24 cellular contexts compared by ENCODE assay signal in genomic region chr18:13627639-13628038, GRCh38.
DNase-seq lines count a peak whose midpoint lies in the region; ATAC-seq, FAIRE-seq and TF ChIP-seq lines count a peak whose summit lies in the region.
"Had no signal": no experiment of that assay in that cellular context is flagged by ENCODE, and none has a peak within 500 bp of the region (broad histone marks: within the 10 kb centered on the region; RNA-seq: fewer than 3 reads in every experiment).

No MANE protein-coding gene starts in this region.

- H3K4me2 ChIP-seq in osteoblast (ENCODE audit: insufficient read depth, low read length) = no peak overlapping the region
- H3K4me2 ChIP-seq: GM23338, PC-9 had no signal

- ATAC-seq in activated T-cell treated with anti-CD3 and anti-CD28 coated beads, Interleukin-2, amount 50 U/mL, for 72 hours (replicated peaks in 1 of 2) = no peak
- no peak for ATAC-seq in gastrocnemius medialis
- ATAC-seq: HCT116, K562 had no signal

- no peak overlapping the region for H3K4me3 Mint-ChIP-seq in activated T-cell treated with anti-CD3 and anti-CD28 coated beads, Interleukin-2, amount 50 U/mL, for 24 hours
- H3K4me3 Mint-ChIP-seq in activated T-cell treated with anti-CD3 and anti-CD28 coated beads, Interleukin-2, amount 50 U/mL, for 72 hours = no peak overlapping the region
- H3K4me3 Mint-ChIP-seq: B cell; CD4-positive, alpha-beta T cell; GM23338 had no signal

- intact Hi-C loops in gastrocnemius medialis (cut with DNase I; ENCODE audit: low total_unique reads) = no loop called here

- H4K20me1 ChIP-seq in osteoblast (ENCODE audit: insufficient read depth, low read length) = no peaks in the 10 kb centered on the region

- no peaks in the 10 kb centered on the region for H3K9me3 Mint-ChIP-seq in activated T-cell treated with anti-CD3 and anti-CD28 coated beads, Interleukin-2, amount 50 U/mL, for 24 hours
- H3K9me3 Mint-ChIP-seq in activated T-cell treated with anti-CD3 and anti-CD28 coated beads, Interleukin-2, amount 50 U/mL, for 72 hours = no peaks in the 10 kb centered on the region
- H3K9me3 Mint-ChIP-seq: CD4-positive, alpha-beta T cell had no signal

- in situ Hi-C loops in gastrocnemius medialis (cut with MboI; ENCODE audit: low sequenced_read_pairs in 4 of 4) = loop anchor here in 2 of 4 donors (25.0 kb wide), 2 partner anchors 110 to 415 kb away; partner anchors contain the start of genes FAM210A (in 1 of the 2), LDLRAD4 (in 1 of the 2) and RNMT (in 1 of the 2)

- no peaks in the 10 kb centered on the region for H3K36me3 ChIP-seq in osteoblast (ENCODE audit: insufficient read depth, low read length)
- H3K36me3 ChIP-seq in gastrocnemius medialis = no peaks in the 10 kb centered on the region

- H3K79me2 ChIP-seq in osteoblast (ENCODE audit: insufficient read depth, low read length) = no peaks in the 10 kb centered on the region

- H3K27me3 ChIP-seq in osteoblast (ENCODE audit: insufficient read depth, low read length) (peaks cover 4% of the 10 kb centered on the region), gastrocnemius medialis (no peaks in the 10 kb centered on the region)

- peak; percentile 93 for FAIRE-seq in urothelium cell line (lab: Jason Lieb, UNC)
- FAIRE-seq: K562 had no signal

- no peaks in the 10 kb centered on the region for H3K9me3 ChIP-seq in osteoblast (ENCODE audit: low read depth, low read length)
- H3K9me3 ChIP-seq in gastrocnemius medialis = no peaks in the 10 kb centered on the region

- TF ChIP-seq CTCF in osteoblast (IDR thresholded peaks at IDR 0.05; ENCODE audit: extremely low read depth, low read depth, low read length) (no peak), gastrocnemius medialis (IDR thresholded peaks at IDR 0.05 in 4 of 5, conservative IDR thresholded peaks at IDR 0.05 in 1 of 5) (no peak)

- H3K27ac Mint-ChIP-seq in activated T-cell treated with anti-CD3 and anti-CD28 coated beads, Interleukin-2, amount 50 U/mL, for 24 hours = no peak overlapping the region
- H3K27ac Mint-ChIP-seq in activated T-cell treated with anti-CD3 and anti-CD28 coated beads, Interleukin-2, amount 50 U/mL, for 72 hours = no peak overlapping the region
- H3K27ac Mint-ChIP-seq: CD4-positive, alpha-beta T cell; GM23338 had no signal

- peak; percentile 28 for DNase-seq in activated T-cell treated with anti-CD3 and anti-CD28 coated beads, Interleukin-2, amount 50 U/mL, for 24 hours
- no peak for DNase-seq in activated T-cell treated with anti-CD3 and anti-CD28 coated beads, Interleukin-2, amount 50 U/mL, for 72 hours
- peak; percentile 49 for DNase-seq in osteoblast (ENCODE audit: insufficient read length, low spot score, missing footprints)
- DNase-seq in urothelium cell line (ENCODE audit: low spot score) = no peak
- DNase-seq in gastrocnemius medialis = no peak
- no peak for DNase-seq in activated gamma-delta T cell treated with Interleukin-2 at 50 U/mL for 16 hours
- no peak for DNase-seq in HCEC 1CT
- DNase-seq: 8988T; Caco-2; CD4-positive, alpha-beta T cell; DMS153; GF-D8; NCI-H1105; NCI-H1694; NCI-H2081 treated with DMSO at 0.1 percent for 48 hours; NCI-H510A; PC-9; SIG-M5 had no signal

- peak overlapping the region; percentile 80 for H3K27ac ChIP-seq in cingulate gyrus (ENCODE audit: low read depth, low read length)
- no peak overlapping the region for H3K27ac ChIP-seq in osteoblast (ENCODE audit: low read depth, low read length)
- no peak overlapping the region for H3K27ac ChIP-seq in gastrocnemius medialis
- H3K27ac ChIP-seq: PC-9, RWPE1 had no signal

- H3K4me1 Mint-ChIP-seq in activated T-cell treated with anti-CD3 and anti-CD28 coated beads, Interleukin-2, amount 50 U/mL, for 24 hours (ENCODE audit: low read depth) = peaks cover 33% of the 10 kb centered on the region
- peaks cover 18% of the 10 kb centered on the region for H3K4me1 Mint-ChIP-seq in activated T-cell treated with anti-CD3 and anti-CD28 coated beads, Interleukin-2, amount 50 U/mL, for 72 hours (ENCODE audit: low read depth)

- no peak overlapping the region for H3K4me3 ChIP-seq in osteoblast (ENCODE audit: insufficient read depth, low read length)
- H3K4me3 ChIP-seq in gastrocnemius medialis = no peak overlapping the region
- H3K4me3 ChIP-seq: GM23338, K562, PC-9 had no signal

- no peak for TF ChIP-seq POLR2A in gastrocnemius medialis (IDR thresholded peaks at IDR 0.05)

- H3K4me1 ChIP-seq in osteoblast (ENCODE audit: insufficient read depth, low read length) (no peaks in the 10 kb centered on the region), gastrocnemius medialis (peaks cover 4% of the 10 kb centered on the region in 2 donors)
- H3K4me1 ChIP-seq: Caco-2 had no signal

- H2AFZ ChIP-seq in osteoblast (ENCODE audit: low read length) = no peak overlapping the region
- H2AFZ ChIP-seq: GM23338, PC-9 had no signal

- no peaks in the 10 kb centered on the region for H3K27me3 Mint-ChIP-seq in activated T-cell treated with anti-CD3 and anti-CD28 coated beads, Interleukin-2, amount 50 U/mL, for 24 hours
- no peaks in the 10 kb centered on the region for H3K27me3 Mint-ChIP-seq in activated T-cell treated with anti-CD3 and anti-CD28 coated beads, Interleukin-2, amount 50 U/mL, for 72 hours (ENCODE audit: low read depth)
- H3K27me3 Mint-ChIP-seq: B cell; CD4-positive, alpha-beta T cell had no signal

- peaks cover 25% of the 10 kb centered on the region for H3K36me3 Mint-ChIP-seq in activated T-cell treated with anti-CD3 and anti-CD28 coated beads, Interleukin-2, amount 50 U/mL, for 24 hours (ENCODE audit: low read depth)
- H3K36me3 Mint-ChIP-seq in activated T-cell treated with anti-CD3 and anti-CD28 coated beads, Interleukin-2, amount 50 U/mL, for 72 hours (ENCODE audit: insufficient read depth in 2 of 2) = no peaks in the 10 kb centered on the region

Comparison
In these comparisons a context has a peak if more than half of its experiments do, and no peak if none do; other contexts are left out.
1. DNase-seq: peak in activated T-cell treated with anti-CD3 and anti-CD28 coated beads, Interleukin-2, amount 50 U/mL, for 24 hours (single experiment) and osteoblast (single experiment); none in activated T-cell treated with anti-CD3 and anti-CD28 coated beads, Interleukin-2, amount 50 U/mL, for 72 hours (0 of 2), urothelium cell line (single experiment), gastrocnemius medialis (0 of 2), activated gamma-delta T cell treated with Interleukin-2 at 50 U/mL for 16 hours (single experiment) and HCEC 1CT (single experiment).